ENCODE assay signal across 12 cellular contexts in the genomic region with DNA sequence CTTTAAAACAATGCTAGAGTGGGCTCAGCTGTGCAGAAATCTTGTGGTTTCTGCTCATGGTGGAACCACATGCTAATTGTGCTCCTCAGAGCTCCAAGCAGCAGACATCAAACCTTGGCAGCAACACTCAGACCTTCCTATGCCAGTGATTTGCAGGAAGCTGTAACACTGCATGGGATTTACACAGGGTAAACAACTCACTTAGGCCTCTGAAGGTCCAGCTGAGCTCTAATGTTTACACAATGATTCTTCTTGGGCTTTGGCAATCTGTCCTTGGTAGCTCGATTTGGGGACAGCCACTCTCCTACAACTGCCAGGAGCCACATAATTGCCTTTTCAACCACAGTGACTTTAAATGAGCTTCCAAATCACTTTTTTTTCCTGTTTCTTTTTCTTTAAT.
DNase-seq lines count a peak whose midpoint lies in the region; ATAC-seq and TF ChIP-seq lines count a peak whose summit lies in the region.
"Had no signal": no experiment of that assay in that cellular context is flagged by ENCODE, and none has a peak within 500 bp of the region (broad histone marks: within the 10 kb centered on the region; RNA-seq: fewer than 3 reads in every experiment).

No MANE protein-coding gene starts in this region.

- H3K4me3 ChIP-seq in transverse colon = no peak overlapping the region

- H3K27me3 ChIP-seq in transverse colon = no peaks in the 10 kb centered on the region

- TF ChIP-seq POLR2A in transverse colon (IDR thresholded peaks at IDR 0.05) = no peak

- H3K36me3 ChIP-seq in transverse colon = no peaks in the 10 kb centered on the region

- intact Hi-C loops in transverse colon (cut with DNase I; ENCODE audit: low total_unique reads) = no loop called here

- ATAC-seq in left lobe of liver = peak; percentile 90
- ATAC-seq: SK-N-SH treated with all-trans-retinoic acid at 6 μM for 48 hours had no signal

- H3K9me3 ChIP-seq in transverse colon = no peaks in the 10 kb centered on the region

- WGBS in transverse colon (ENCODE audit: low coverage in 1 of 2), 2 donors = 29% methylated on average over 1 of the region's 1 CpG; no CpG with 5 or more reads in 1 of the 2 donors

- no peak for TF ChIP-seq CTCF in transverse colon (IDR thresholded peaks at IDR 0.05)

- no peak for TF ChIP-seq EP300 in transverse colon (IDR thresholded peaks at IDR 0.05; ENCODE audit: low read depth)

- peaks cover 16 to 58% (median 20%) of the 10 kb centered on the region in 4 donors for H3K4me1 ChIP-seq in transverse colon

- DNase-seq in NCI-H345 (lab: John Stamatoyannopoulos, UW) = peak; percentile 13
- DNase-seq in NCI-H345 treated with DMSO at 0.1 percent for 48 hours (lab: John Stamatoyannopoulos, UW; ENCODE audit: unreplicated experiment) = no peak
- peak; percentile 58 for DNase-seq in left lobe of liver (ENCODE audit: low spot score)
- no peak for DNase-seq in transverse colon
- no peak for DNase-seq in glomerular visceral epithelial cell (ENCODE audit: extremely low spot score)
- DNase-seq in A172 (ENCODE audit: low spot score) = no peak
- DNase-seq in NCI-H2171 treated with DMSO at 0.1 percent for 48 hours (lab: John Stamatoyannopoulos, UW) = no peak
- DNase-seq: activated CD4-positive, alpha-beta T cell treated with anti-CD3 and anti-CD28 coated beads, Interleukin-2, amount 50 U/mL, for 1 hour; activated naive CD4-positive, alpha-beta T cell treated with anti-CD3 and anti-CD28 coated beads, Interleukin-2, amount 10 ng/mL, durations not matched to agents 7 days and 5 days; GDM1 had no signal

- in situ Hi-C loops in transverse colon (cut with MboI; ENCODE audit: low pct_ligation_motif_present in 1 of 4, low pct_unique_long_range_greater_than_20kb in 1 of 4, low sequenced_read_pairs in 3 of 4) = loop anchor here in 1 of 4 donors (25.0 kb wide), 1 partner anchor 449 kb away; no protein-coding TSS in a partner anchor

- peak overlapping the region; percentile 46 for H3K27ac ChIP-seq in angular gyrus (ENCODE audit: low read depth, low read length)
- H3K27ac ChIP-seq in transverse colon = peak overlapping the region; percentile 47 to 61 (median 54)

Comparison
In these comparisons a context has a peak if more than half of its experiments do, and no peak if none do; other contexts are left out.
1. DNase-seq: peak in NCI-H345 (single experiment) and left lobe of liver (single experiment); none in NCI-H345 treated with DMSO at 0.1 percent for 48 hours (single experiment), transverse colon (single experiment), glomerular visceral epithelial cell (single experiment), A172 (single experiment) and NCI-H2171 treated with DMSO at 0.1 percent for 48 hours (single experiment).